ENCODE assay signal across 1 cellular context in the genomic region with DNA sequence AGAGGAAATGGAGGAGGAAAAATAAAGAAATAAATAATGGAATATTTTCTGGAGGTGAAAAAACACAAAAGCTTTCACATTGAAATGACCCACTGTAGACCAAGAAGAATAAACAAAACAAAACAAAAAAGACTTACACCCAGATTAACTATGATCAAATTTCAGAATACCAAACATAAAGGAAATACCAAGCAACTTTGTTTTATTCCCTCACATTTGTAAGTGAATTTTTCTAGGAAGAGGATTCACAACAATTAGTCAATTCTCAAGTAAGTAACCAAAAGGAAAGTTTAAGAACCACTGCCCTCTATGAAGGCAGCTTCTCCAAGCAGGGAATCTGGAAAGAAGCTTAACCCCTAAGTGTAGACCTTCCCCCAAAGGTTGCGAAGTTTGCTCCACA.
TF ChIP-seq lines count a peak whose summit lies in the region.

No MANE protein-coding gene starts in this region.

TF ChIP-seq in K562, 482 proteins besides CTCF, POLR2A, EP300 and RAD21:
- TF ChIP-seq, protein P1, sequence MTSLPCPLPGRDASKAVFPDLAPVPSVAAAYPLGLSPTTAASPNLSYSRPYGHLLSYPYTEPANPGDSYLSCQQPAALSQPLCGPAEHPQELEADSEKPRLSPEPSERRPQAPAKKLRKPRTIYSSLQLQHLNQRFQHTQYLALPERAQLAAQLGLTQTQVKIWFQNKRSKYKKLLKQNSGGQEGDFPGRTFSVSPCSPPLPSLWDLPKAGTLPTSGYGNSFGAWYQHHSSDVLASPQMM (CRISPR knock-in tag; IDR thresholded peaks at IDR 0.05): no peak
- TF ChIP-seq EGR1 (conservative IDR thresholded peaks at IDR 0.05): no peak
- no peak for TF ChIP-seq KAT7 (CRISPR knock-in tag; IDR thresholded peaks at IDR 0.05; ENCODE audit: borderline replicate concordance)
- TF ChIP-seq, protein P2, sequence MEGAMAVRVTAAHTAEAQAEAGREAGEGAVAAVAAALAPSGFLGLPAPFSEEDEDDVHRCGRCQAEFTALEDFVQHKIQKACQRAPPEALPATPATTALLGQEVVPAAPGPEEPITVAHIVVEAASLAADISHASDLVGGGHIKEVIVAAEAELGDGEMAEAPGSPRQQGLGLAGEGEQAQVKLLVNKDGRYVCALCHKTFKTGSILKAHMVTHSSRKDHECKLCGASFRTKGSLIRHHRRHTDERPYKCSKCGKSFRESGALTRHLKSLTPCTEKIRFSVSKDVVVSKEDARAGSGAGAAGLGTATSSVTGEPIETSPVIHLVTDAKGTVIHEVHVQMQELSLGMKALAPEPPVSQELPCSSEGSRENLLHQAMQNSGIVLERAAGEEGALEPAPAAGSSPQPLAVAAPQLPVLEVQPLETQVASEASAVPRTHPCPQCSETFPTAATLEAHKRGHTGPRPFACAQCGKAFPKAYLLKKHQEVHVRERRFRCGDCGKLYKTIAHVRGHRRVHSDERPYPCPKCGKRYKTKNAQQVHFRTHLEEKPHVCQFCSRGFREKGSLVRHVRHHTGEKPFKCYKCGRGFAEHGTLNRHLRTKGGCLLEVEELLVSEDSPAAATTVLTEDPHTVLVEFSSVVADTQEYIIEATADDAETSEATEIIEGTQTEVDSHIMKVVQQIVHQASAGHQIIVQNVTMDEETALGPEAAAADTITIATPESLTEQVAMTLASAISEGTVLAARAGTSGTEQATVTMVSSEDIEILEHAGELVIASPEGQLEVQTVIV (CRISPR knock-in tag; IDR thresholded peaks at IDR 0.05; ENCODE audit: borderline replicate concordance): no peak
- TF ChIP-seq ZNF583 (CRISPR knock-in tag; IDR thresholded peaks at IDR 0.05): no peak
- TF ChIP-seq, protein P3, sequence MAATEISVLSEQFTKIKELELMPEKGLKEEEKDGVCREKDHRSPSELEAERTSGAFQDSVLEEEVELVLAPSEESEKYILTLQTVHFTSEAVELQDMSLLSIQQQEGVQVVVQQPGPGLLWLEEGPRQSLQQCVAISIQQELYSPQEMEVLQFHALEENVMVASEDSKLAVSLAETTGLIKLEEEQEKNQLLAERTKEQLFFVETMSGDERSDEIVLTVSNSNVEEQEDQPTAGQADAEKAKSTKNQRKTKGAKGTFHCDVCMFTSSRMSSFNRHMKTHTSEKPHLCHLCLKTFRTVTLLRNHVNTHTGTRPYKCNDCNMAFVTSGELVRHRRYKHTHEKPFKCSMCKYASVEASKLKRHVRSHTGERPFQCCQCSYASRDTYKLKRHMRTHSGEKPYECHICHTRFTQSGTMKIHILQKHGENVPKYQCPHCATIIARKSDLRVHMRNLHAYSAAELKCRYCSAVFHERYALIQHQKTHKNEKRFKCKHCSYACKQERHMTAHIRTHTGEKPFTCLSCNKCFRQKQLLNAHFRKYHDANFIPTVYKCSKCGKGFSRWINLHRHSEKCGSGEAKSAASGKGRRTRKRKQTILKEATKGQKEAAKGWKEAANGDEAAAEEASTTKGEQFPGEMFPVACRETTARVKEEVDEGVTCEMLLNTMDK (IDR thresholded peaks at IDR 0.05; ENCODE audit: borderline replicate concordance, insufficient read depth, low read depth, low read length, poor library complexity, severe bottlenecking): no peak
- TF ChIP-seq POLR2H (tag; IDR thresholded peaks at IDR 0.05; ENCODE audit: low read depth): no peak
- TF ChIP-seq CBFA2T2 (conservative IDR thresholded peaks at IDR 0.05): no peak
- no peak for TF ChIP-seq PRPF4 (IDR thresholded peaks at IDR 0.05; ENCODE audit: insufficient read depth, low read depth, low read length, poor library complexity, severe bottlenecking)
- TF ChIP-seq NBN (IDR thresholded peaks at IDR 0.05; ENCODE audit: low read depth): no peak
- TF ChIP-seq, protein P4, sequence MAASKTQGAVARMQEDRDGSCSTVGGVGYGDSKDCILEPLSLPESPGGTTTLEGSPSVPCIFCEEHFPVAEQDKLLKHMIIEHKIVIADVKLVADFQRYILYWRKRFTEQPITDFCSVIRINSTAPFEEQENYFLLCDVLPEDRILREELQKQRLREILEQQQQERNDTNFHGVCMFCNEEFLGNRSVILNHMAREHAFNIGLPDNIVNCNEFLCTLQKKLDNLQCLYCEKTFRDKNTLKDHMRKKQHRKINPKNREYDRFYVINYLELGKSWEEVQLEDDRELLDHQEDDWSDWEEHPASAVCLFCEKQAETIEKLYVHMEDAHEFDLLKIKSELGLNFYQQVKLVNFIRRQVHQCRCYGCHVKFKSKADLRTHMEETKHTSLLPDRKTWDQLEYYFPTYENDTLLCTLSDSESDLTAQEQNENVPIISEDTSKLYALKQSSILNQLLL (CRISPR knock-in tag; IDR thresholded peaks at IDR 0.05; ENCODE audit: borderline replicate concordance): no peak
- TF ChIP-seq, protein P5, sequence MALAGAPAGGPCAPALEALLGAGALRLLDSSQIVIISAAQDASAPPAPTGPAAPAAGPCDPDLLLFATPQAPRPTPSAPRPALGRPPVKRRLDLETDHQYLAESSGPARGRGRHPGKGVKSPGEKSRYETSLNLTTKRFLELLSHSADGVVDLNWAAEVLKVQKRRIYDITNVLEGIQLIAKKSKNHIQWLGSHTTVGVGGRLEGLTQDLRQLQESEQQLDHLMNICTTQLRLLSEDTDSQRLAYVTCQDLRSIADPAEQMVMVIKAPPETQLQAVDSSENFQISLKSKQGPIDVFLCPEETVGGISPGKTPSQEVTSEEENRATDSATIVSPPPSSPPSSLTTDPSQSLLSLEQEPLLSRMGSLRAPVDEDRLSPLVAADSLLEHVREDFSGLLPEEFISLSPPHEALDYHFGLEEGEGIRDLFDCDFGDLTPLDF (CRISPR knock-in tag; IDR thresholded peaks at IDR 0.05): no peak
- no peak for TF ChIP-seq DNMT1 (IDR thresholded peaks at IDR 0.05)
- TF ChIP-seq DACH1 (IDR thresholded peaks at IDR 0.05; ENCODE audit: partially characterized antibody): no peak
- no peak for TF ChIP-seq NFIX (CRISPR knock-in tag; IDR thresholded peaks at IDR 0.05; ENCODE audit: low read depth)
- TF ChIP-seq ZFX (CRISPR knock-in tag; IDR thresholded peaks at IDR 0.05): no peak
- TF ChIP-seq, protein P6, sequence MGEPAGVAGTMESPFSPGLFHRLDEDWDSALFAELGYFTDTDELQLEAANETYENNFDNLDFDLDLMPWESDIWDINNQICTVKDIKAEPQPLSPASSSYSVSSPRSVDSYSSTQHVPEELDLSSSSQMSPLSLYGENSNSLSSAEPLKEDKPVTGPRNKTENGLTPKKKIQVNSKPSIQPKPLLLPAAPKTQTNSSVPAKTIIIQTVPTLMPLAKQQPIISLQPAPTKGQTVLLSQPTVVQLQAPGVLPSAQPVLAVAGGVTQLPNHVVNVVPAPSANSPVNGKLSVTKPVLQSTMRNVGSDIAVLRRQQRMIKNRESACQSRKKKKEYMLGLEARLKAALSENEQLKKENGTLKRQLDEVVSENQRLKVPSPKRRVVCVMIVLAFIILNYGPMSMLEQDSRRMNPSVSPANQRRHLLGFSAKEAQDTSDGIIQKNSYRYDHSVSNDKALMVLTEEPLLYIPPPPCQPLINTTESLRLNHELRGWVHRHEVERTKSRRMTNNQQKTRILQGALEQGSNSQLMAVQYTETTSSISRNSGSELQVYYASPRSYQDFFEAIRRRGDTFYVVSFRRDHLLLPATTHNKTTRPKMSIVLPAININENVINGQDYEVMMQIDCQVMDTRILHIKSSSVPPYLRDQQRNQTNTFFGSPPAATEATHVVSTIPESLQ (CRISPR knock-in tag; IDR thresholded peaks at IDR 0.05): no peak
- no peak for TF ChIP-seq SMAD4 (CRISPR knock-in tag; conservative IDR thresholded peaks at IDR 0.05)
- TF ChIP-seq, protein P7, sequence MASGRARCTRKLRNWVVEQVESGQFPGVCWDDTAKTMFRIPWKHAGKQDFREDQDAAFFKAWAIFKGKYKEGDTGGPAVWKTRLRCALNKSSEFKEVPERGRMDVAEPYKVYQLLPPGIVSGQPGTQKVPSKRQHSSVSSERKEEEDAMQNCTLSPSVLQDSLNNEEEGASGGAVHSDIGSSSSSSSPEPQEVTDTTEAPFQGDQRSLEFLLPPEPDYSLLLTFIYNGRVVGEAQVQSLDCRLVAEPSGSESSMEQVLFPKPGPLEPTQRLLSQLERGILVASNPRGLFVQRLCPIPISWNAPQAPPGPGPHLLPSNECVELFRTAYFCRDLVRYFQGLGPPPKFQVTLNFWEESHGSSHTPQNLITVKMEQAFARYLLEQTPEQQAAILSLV (tag; IDR thresholded peaks at IDR 0.05): no peak
